26 cellular contexts compared by ENCODE assay signal in the genomic region with DNA sequence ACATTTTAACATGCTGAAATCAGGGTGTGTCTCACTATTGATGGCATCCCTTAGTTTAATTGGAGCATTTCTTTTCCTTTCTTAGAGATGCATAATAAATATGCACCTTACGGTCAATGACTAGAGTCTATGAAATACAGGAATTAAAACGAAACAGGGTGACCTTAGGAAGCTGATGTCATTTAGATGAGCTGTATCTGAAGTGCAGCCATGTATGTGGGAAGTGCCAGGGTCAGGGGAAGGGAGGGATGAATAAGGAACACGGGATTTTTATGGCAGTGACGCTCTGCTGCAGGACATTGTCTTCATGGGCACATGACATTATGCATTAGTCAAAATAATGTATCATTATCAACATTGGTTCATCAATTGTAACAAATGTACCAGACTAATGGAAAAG.
"Had no signal": no experiment of that assay in that cellular context is flagged by ENCODE, and none has a peak within 500 bp of the region (broad histone marks: within the 10 kb centered on the region; RNA-seq: fewer than 3 reads in every experiment).

No MANE protein-coding gene starts in this region.

- H3K4me1 ChIP-seq: adrenal gland, SJCRH30 had no signal

- DNase-seq: activated CD4-positive, alpha-beta memory T cell treated with anti-CD3 and anti-CD28 coated beads, Interleukin-2, amount 10 ng/mL, durations not matched to agents 7 days and 5 days; activated CD4-positive, alpha-beta T cell treated with anti-CD3 and anti-CD28 coated beads for 36 hours; activated CD4-positive, alpha-beta T cell treated with anti-CD3 and anti-CD28 coated beads, Interleukin-2, amount 50 U/mL, for 1 hour; activated naive CD4-positive, alpha-beta T cell treated with anti-CD3 and anti-CD28 coated beads, Interleukin-2, amount 50 U/mL, for 16 hours; activated naive CD8-positive, alpha-beta T cell treated with anti-CD3 and anti-CD28 coated beads, Interleukin-2, amount 10 ng/mL, durations not matched to agents 7 days and 5 days; activated T-cell treated with anti-CD3 and anti-CD28 coated beads for 4 hours; activated T-cell treated with anti-CD3 and anti-CD28 coated beads, Interleukin-2, amount 50 U/mL, for 48 hours; adrenal gland; KG1; NCI-H1048; NCI-H146; NCI-H187 treated with DMSO at 0.1 percent for 48 hours; NCI-H2081 treated with DMSO at 0.1 percent for 48 hours; NCI-H2227 treated with DMSO at 0.1 percent for 48 hours; NCI-H446 treated with DMSO at 0.1 percent for 48 hours; NCI-H526 treated with DMSO at 0.1 percent for 48 hours; NK-92 treated with Interleukin-12 subunit alpha and Interleukin-12 subunit beta, amount 100 ng/mL, for 24 hours; OCI-M1; Right ventricle myocardium superior; SJCRH30; SK-N-SH; T-helper 1 cell; WERI-Rb-1 had no signal

- H3K27ac ChIP-seq: adrenal gland, RWPE1, SJCRH30, WERI-Rb-1 had no signal

- ATAC-seq: activated CD4-positive, alpha-beta T cell treated with anti-CD3 and anti-CD28 coated beads for 36 hours; activated T-helper 17 cell treated with anti-CD3 and anti-CD28 coated beads, Interleukin-2, amount 50 U/mL, for 72 hours; Panc1 had no signal

- H3K9me3 ChIP-seq: adrenal gland, SK-N-SH had no signal

- H3K9ac ChIP-seq: SK-N-SH had no signal

- H3K27me3 ChIP-seq: adrenal gland, SJCRH30 had no signal

- H3K4me3 ChIP-seq: adrenal gland, SJCRH30 had no signal

- H3K4me2 ChIP-seq: SK-N-SH had no signal

- H3K36me3 ChIP-seq: adrenal gland, SJCRH30, WERI-Rb-1 had no signal
